ENCODE assay signal across 1 cellular context in genomic region chr20:44176833-44177533, GRCh38.
TF ChIP-seq lines count a peak whose summit lies in the region.

No MANE protein-coding gene starts in this region.

TF ChIP-seq in SK-N-SH, 30 proteins besides CTCF, POLR2A, EP300 and RAD21 (continued from another document):
- TF ChIP-seq REST (IDR thresholded peaks at IDR 0.05; ENCODE audit: low read depth, low read length), result no peak
- TF ChIP-seq TCF12 (IDR thresholded peaks at IDR 0.05), result no peak
